In the genomic region with DNA sequence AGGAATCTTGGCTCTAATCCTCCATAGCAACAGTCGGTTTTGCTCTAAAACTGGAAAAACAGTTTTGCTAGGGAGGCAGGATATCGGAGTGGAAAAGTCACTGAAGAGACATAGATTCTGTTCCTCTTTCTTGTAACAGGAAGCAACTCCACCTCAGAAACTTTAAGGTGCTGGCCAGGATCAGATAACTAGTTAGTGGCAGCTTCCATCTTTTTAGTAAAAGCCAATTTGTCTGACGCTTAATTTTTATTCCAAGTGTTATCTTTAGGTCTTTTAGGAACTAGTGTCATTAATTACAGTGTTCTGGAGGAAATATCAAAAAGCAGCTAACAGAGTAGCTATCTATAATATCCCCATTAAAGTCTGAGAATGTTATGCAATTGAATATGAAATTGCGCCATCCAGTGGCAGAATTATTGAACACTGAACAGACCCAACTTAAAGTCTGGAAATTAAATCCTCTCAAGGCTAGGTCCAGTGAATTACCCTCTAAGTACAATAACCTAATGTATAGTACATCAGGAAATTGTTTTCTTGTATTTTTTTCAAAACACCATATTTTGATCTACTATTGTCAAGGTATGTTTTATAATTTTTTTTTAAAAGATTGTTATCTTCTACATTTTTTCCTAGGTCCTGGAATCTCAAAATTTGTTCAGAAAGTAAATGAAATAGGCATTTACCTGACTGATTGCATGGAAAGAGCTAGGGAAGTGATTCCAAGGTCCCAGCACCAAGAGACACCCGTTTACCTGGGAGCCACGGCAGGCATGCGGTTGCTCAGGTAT, we compare ENCODE assay signal across 8 cellular contexts.
DNase-seq lines count a peak whose midpoint lies in the region; ATAC-seq and TF ChIP-seq lines count a peak whose summit lies in the region.

No MANE protein-coding gene starts in this region.

- peak in 1 of 2 donors; percentile 61 for ATAC-seq in activated T-cell treated with anti-CD3 and anti-CD28 coated beads, Interleukin-2, amount 50 U/mL, for 4 hours
- ATAC-seq in activated naive CD4-positive, alpha-beta T cell treated with anti-CD3 and anti-CD28 coated beads, Interleukin-2, amount 50 U/mL, for 72 hours: peak; percentile 59 to 71

- H3K36me3 Mint-ChIP-seq in activated T-cell treated with anti-CD3 and anti-CD28 coated beads, Interleukin-2, amount 50 U/mL, for 4 hours (ENCODE audit: insufficient read depth): no peaks in the 10 kb centered on the region
- H3K36me3 Mint-ChIP-seq in activated T-cell treated with anti-CD3 and anti-CD28 coated beads, Interleukin-2, amount 50 U/mL, for 24 hours (ENCODE audit: low read depth): no peaks in the 10 kb centered on the region
- no peaks in the 10 kb centered on the region for H3K36me3 Mint-ChIP-seq in activated naive CD4-positive, alpha-beta T cell treated with anti-CD3 and anti-CD28 coated beads, Interleukin-2, amount 50 U/mL, for 72 hours

- TF ChIP-seq CTCF in HFF-Myc (IDR thresholded peaks at IDR 0.05; ENCODE audit: low read depth, low read length, missing control alignments) (peak; percentile 40), cardiac muscle cell (IDR thresholded peaks at IDR 0.05; ENCODE audit: low read depth, low read length) (peak; percentile 53)

- no peaks in the 10 kb centered on the region for H3K9me3 Mint-ChIP-seq in activated T-cell treated with anti-CD3 and anti-CD28 coated beads, Interleukin-2, amount 50 U/mL, for 4 hours
- no peaks in the 10 kb centered on the region for H3K9me3 Mint-ChIP-seq in activated T-cell treated with anti-CD3 and anti-CD28 coated beads, Interleukin-2, amount 50 U/mL, for 24 hours
- H3K9me3 Mint-ChIP-seq in activated naive CD4-positive, alpha-beta T cell treated with anti-CD3 and anti-CD28 coated beads, Interleukin-2, amount 50 U/mL, for 72 hours: no peaks in the 10 kb centered on the region

- H3K9me3 ChIP-seq in cardiac muscle cell (ENCODE audit: low read depth): no peaks in the 10 kb centered on the region

- peak; percentile 10 for DNase-seq in activated T-cell treated with anti-CD3 and anti-CD28 coated beads, Interleukin-2, amount 50 U/mL, for 4 hours
- no peak for DNase-seq in activated T-cell treated with anti-CD3 and anti-CD28 coated beads, Interleukin-2, amount 50 U/mL, for 24 hours
- DNase-seq in HFF-Myc (ENCODE audit: extremely low read depth, low read depth) (peak; percentile 46), NCI-H748 treated with DMSO at 0.1 percent for 48 hours (lab: John Stamatoyannopoulos, UW) (peak; percentile 26), cardiac muscle cell (ENCODE audit: low read depth in 1 of 2, low spot score in 1 of 2) (peak; percentile 69 to 84), putamen (ENCODE audit: low spot score) (peak; percentile 30), NCI-H524 treated with DMSO at 0.1 percent for 48 hours (lab: John Stamatoyannopoulos, UW) (no peak)
- DNase-seq in activated naive CD4-positive, alpha-beta T cell treated with anti-CD3 and anti-CD28 coated beads, Interleukin-2, amount 50 U/mL, for 72 hours (ENCODE audit: low spot score in 2 of 2): peak in 1 of 2 donors; percentile 56

- no peak overlapping the region for H3K27ac Mint-ChIP-seq in activated T-cell treated with anti-CD3 and anti-CD28 coated beads, Interleukin-2, amount 50 U/mL, for 24 hours
- no peak overlapping the region for H3K27ac Mint-ChIP-seq in activated naive CD4-positive, alpha-beta T cell treated with anti-CD3 and anti-CD28 coated beads, Interleukin-2, amount 50 U/mL, for 72 hours

- no peaks in the 10 kb centered on the region for H3K27me3 ChIP-seq in cardiac muscle cell

- peaks cover 8% of the 10 kb centered on the region for H3K4me1 Mint-ChIP-seq in activated T-cell treated with anti-CD3 and anti-CD28 coated beads, Interleukin-2, amount 50 U/mL, for 4 hours (ENCODE audit: low read depth)
- peaks cover 10% of the 10 kb centered on the region for H3K4me1 Mint-ChIP-seq in activated T-cell treated with anti-CD3 and anti-CD28 coated beads, Interleukin-2, amount 50 U/mL, for 24 hours (ENCODE audit: low read depth)

- H3K4me1 ChIP-seq in cardiac muscle cell (ENCODE audit: low read depth): no peaks in the 10 kb centered on the region

- H3K36me3 ChIP-seq in cardiac muscle cell: no peaks in the 10 kb centered on the region

- peaks cover 3% of the 10 kb centered on the region for H3K27me3 Mint-ChIP-seq in activated T-cell treated with anti-CD3 and anti-CD28 coated beads, Interleukin-2, amount 50 U/mL, for 4 hours (ENCODE audit: low read depth)
- H3K27me3 Mint-ChIP-seq in activated T-cell treated with anti-CD3 and anti-CD28 coated beads, Interleukin-2, amount 50 U/mL, for 24 hours: no peaks in the 10 kb centered on the region

- H3K4me3 ChIP-seq in HFF-Myc (replicated peaks; ENCODE audit: low read depth, low read length) (no peak overlapping the region), cardiac muscle cell (no peak overlapping the region)

- H3K4me3 Mint-ChIP-seq in activated T-cell treated with anti-CD3 and anti-CD28 coated beads, Interleukin-2, amount 50 U/mL, for 4 hours: no peak overlapping the region
- H3K4me3 Mint-ChIP-seq in activated T-cell treated with anti-CD3 and anti-CD28 coated beads, Interleukin-2, amount 50 U/mL, for 24 hours: no peak overlapping the region

- H3K27ac ChIP-seq in cardiac muscle cell: no peak overlapping the region

Comparison
In these comparisons a context has a peak if more than half of its experiments do, and no peak if none do; other contexts are left out.
1. DNase-seq: peak in activated T-cell treated with anti-CD3 and anti-CD28 coated beads, Interleukin-2, amount 50 U/mL, for 4 hours (single experiment), HFF-Myc (single experiment), NCI-H748 treated with DMSO at 0.1 percent for 48 hours (single experiment), cardiac muscle cell (2 of 2) and putamen (single experiment); none in activated T-cell treated with anti-CD3 and anti-CD28 coated beads, Interleukin-2, amount 50 U/mL, for 24 hours (single experiment) and NCI-H524 treated with DMSO at 0.1 percent for 48 hours (single experiment).